In the genomic region with DNA sequence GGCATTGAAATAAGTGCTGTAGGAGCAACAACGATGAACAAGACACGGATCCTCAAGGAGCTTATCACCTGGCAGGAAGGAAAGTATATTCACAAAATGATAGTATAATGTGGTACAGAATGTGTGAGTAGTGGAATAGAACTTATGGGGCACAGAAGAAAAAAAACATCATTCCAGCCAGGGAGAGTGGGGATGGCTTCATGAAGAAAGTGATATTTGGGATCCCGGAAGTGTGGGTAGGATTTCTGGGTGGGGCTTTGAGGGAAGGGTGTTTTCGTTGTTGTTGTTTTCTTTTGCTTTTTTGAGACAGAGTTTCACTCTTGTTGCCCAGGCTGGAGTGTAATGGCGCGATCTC, we compare ENCODE assay signal across 32 cellular contexts.
DNase-seq lines count a peak whose midpoint lies in the region; ATAC-seq, FAIRE-seq and TF ChIP-seq lines count a peak whose summit lies in the region.
"Had no signal": no experiment of that assay in that cellular context is flagged by ENCODE, and none has a peak within 500 bp of the region (broad histone marks: within the 10 kb centered on the region; RNA-seq: fewer than 3 reads in every experiment).

No MANE protein-coding gene starts in this region.

- in situ Hi-C loops in gastrocnemius medialis (cut with MboI; ENCODE audit: low sequenced_read_pairs in 4 of 4) = no loop called here

- no peaks in the 10 kb centered on the region for H3K79me1 ChIP-seq in H1 (ENCODE audit: low read depth, low read length)

- H3K9me3 ChIP-seq in H1 (ENCODE audit: insufficient read depth in 2 of 2, low read depth in 1 of 2, low read length in 1 of 2) (no peaks in the 10 kb centered on the region), gastrocnemius medialis (no peaks in the 10 kb centered on the region)
- H3K9me3 ChIP-seq: BE2C, MG63, neutrophil had no signal

- DNase-seq in RWPE1 (ENCODE audit: low spot score) = no peak
- DNase-seq in H1 (ENCODE audit: low read depth in 1 of 2, low spot score in 2 of 2) = peak in 1 of 2 experiments; percentile 16
- no peak for DNase-seq in gastrocnemius medialis
- no peak for DNase-seq in left colon
- DNase-seq in T-helper 9 cell = no peak
- no peak for DNase-seq in T1000 (lab: John Stamatoyannopoulos, UW)
- DNase-seq: activated CD4-positive, alpha-beta T cell treated with anti-CD3 and anti-CD28 coated beads for 4 hours; amygdala; BE2C; effector CD4-positive, alpha-beta T cell; glutamatergic neuron; H7; KG1; midbrain; naive thymus-derived CD4-positive, alpha-beta T cell; NCI-H1105; NCI-H187; NCI-H2171; NCI-H82; stimulated activated naive CD4-positive, alpha-beta T cell treated with Interleukin-2 at 50 U/mL for 16 hours had no signal

- H2AK5ac ChIP-seq in H1 (ENCODE audit: low read depth, low read length) = no peak overlapping the region

- no peaks in the 10 kb centered on the region for H3K27me3 ChIP-seq in ACC112 (ENCODE audit: insufficient read depth, low read length)
- H3K27me3 ChIP-seq in H1 (replicated peaks in 1 of 4; ENCODE audit: control insufficient read depth in 3 of 4, extremely low read depth in 1 of 4, insufficient read depth in 3 of 4, low read length in 3 of 4) = no peaks in the 10 kb centered on the region
- H3K27me3 ChIP-seq in gastrocnemius medialis = no peaks in the 10 kb centered on the region
- H3K27me3 ChIP-seq: BE2C, MG63 had no signal

- intact Hi-C loops in gastrocnemius medialis (cut with DNase I; ENCODE audit: low total_unique reads) = loop anchor here (2.0 kb wide), 1 partner anchor 22 kb away; no protein-coding TSS in a partner anchor
- intact Hi-C loops in left colon (cut with DNase I, micrococcal nuclease) = no loop called here

- H3K4me3 ChIP-seq in ACC112 (ENCODE audit: low read depth, low read length) (peak overlapping the region; percentile 25; the same call in 1 of the 2 replicates), H1 (ENCODE audit: extremely low read depth in 1 of 4, insufficient read depth in 2 of 4, low read depth in 3 of 4, low read length in 4 of 4) (no peak overlapping the region), gastrocnemius medialis (peak overlapping the region in 1 of 4 donors; percentile 5)
- H3K4me3 ChIP-seq: MG63 had no signal

- no peak overlapping the region for H3K4ac ChIP-seq in H1 (replicated peaks; ENCODE audit: insufficient read length, low read depth, low read length)

- no peak for TF ChIP-seq POLR2A in H1 (IDR thresholded peaks at IDR 0.05; ENCODE audit: control extremely low read depth in 1 of 2, low read depth in 2 of 2, low read length in 2 of 2)
- TF ChIP-seq POLR2A in gastrocnemius medialis (IDR thresholded peaks at IDR 0.05) = no peak

- H2BK12ac ChIP-seq in H1 (ENCODE audit: low read depth, low read length) = no peak overlapping the region

- WGBS in H1 (ENCODE audit: extremely low coverage in 1 of 2, insufficient coverage in 1 of 2, insufficient read length in 1 of 2, insufficient replicate concordance in 2 of 2, low coverage in 1 of 2, low lambda C conversion rate in 2 of 2, missing lambda C conversion rate in 1 of 2), 2 experiments = 86% methylated on average over 6 of the region's 6 CpGs; no CpG with 5 or more reads in 1 of the 2 experiments

- H2AFZ ChIP-seq in ACC112 (ENCODE audit: low read length, unreplicated experiment) = no peak overlapping the region
- H2AFZ ChIP-seq in H1 (ENCODE audit: low read length) = peak overlapping the region; percentile 7; the same call in 1 of the 2 replicates

- CTCF ChIA-PET in RWPE1 (lab: Yijun Ruan, JAX) (no interaction called here), H1 (lab: Charles Lee; ENCODE audit: partially characterized antibody) (interaction anchor here (0.8 to 1.3 kb wide), 3 partner anchors 23 to 1881 kb away, joined by 3 to 4 read pairs (median 3); no protein-coding TSS in a partner anchor)

- H3K23ac ChIP-seq in H1 (ENCODE audit: insufficient read length) = no peak overlapping the region

- H3K36me3 ChIP-seq in ACC112 (ENCODE audit: insufficient read depth, low read length) = no peaks in the 10 kb centered on the region
- no peaks in the 10 kb centered on the region for H3K36me3 ChIP-seq in H1 (ENCODE audit: control insufficient read depth in 2 of 4, insufficient read depth in 4 of 4, low read length in 3 of 4)
- no peaks in the 10 kb centered on the region for H3K36me3 ChIP-seq in gastrocnemius medialis
- H3K36me3 ChIP-seq: BE2C, MG63, neutrophil had no signal

- H3K14ac ChIP-seq in H1 (ENCODE audit: insufficient read length) = no peak overlapping the region

- no peak for TF ChIP-seq CTCF in RWPE1 (conservative IDR thresholded peaks at IDR 0.05; ENCODE audit: low read depth)
- no peak for TF ChIP-seq CTCF in H1 (IDR thresholded peaks at IDR 0.05; ENCODE audit: control extremely low read depth in 1 of 3, insufficient read depth in 1 of 3, low read depth in 1 of 3, low read length in 3 of 3)
- TF ChIP-seq CTCF in gastrocnemius medialis (IDR thresholded peaks at IDR 0.05 in 4 of 5, conservative IDR thresholded peaks at IDR 0.05 in 1 of 5) = no peak

- H2BK15ac ChIP-seq in H1 (ENCODE audit: low read length) = no peak overlapping the region

- H2BK5ac ChIP-seq in H1 (ENCODE audit: low read depth, low read length) = no peak overlapping the region

- H3K9ac ChIP-seq in H1 (replicated peaks in 1 of 4; ENCODE audit: extremely low read depth in 1 of 4, low read depth in 3 of 4, low read length in 3 of 4) = no peak overlapping the region

- no peak overlapping the region for H3K27ac Mint-ChIP-seq in stimulated activated memory B cell treated with anti-CD40 and anti-IgM and Interleukin-4, amounts not matched to agents 10 μg/mL and 1 μg/mL and 100 μg/mL, for 72 hours
- H3K27ac Mint-ChIP-seq: activated naive CD4-positive, alpha-beta T cell treated with anti-CD3 and anti-CD28 coated beads, Interleukin-2, amount 50 U/mL, for 24 hours; activated T-helper 17 cell treated with anti-CD3 and anti-CD28 coated beads, Interleukin-2, amount 50 U/mL, for 72 hours; T-helper 2 cell treated with Interferon-gamma antibody and Interleukin-4, amounts not matched to agents 5 μg/mL and 100 μg/mL, for 36 hours had no signal

- peak in 1 of 2 donors; percentile 5 for ATAC-seq in gastrocnemius medialis
- no peak for ATAC-seq in left colon
- no peak for ATAC-seq in stimulated activated memory B cell treated with anti-CD40 and anti-IgM and Interleukin-4, amounts not matched to agents 10 μg/mL and 1 μg/mL and 100 μg/mL, for 72 hours
- ATAC-seq: activated T-helper 17 cell treated with anti-CD3 and anti-CD28 coated beads, Interleukin-2, amount 50 U/mL, for 72 hours; naive thymus-derived CD4-positive, alpha-beta T cell had no signal

- no peaks in the 10 kb centered on the region for H3K27me3 Mint-ChIP-seq in stimulated activated memory B cell treated with anti-CD40 and anti-IgM and Interleukin-4, amounts not matched to agents 10 μg/mL and 1 μg/mL and 100 μg/mL, for 72 hours
- H3K27me3 Mint-ChIP-seq: activated naive CD4-positive, alpha-beta T cell treated with anti-CD3 and anti-CD28 coated beads, Interleukin-2, amount 50 U/mL, for 24 hours; activated T-helper 17 cell treated with anti-CD3 and anti-CD28 coated beads, Interleukin-2, amount 50 U/mL, for 72 hours had no signal

- TF ChIP-seq EP300 in H1 (IDR thresholded peaks at IDR 0.05; ENCODE audit: borderline replicate concordance in 1 of 2, low read depth in 2 of 2, low read length in 2 of 2) = no peak

- H3K4me1 Mint-ChIP-seq in stimulated activated memory B cell treated with anti-CD40 and anti-IgM and Interleukin-4, amounts not matched to agents 10 μg/mL and 1 μg/mL and 100 μg/mL, for 72 hours = no peaks in the 10 kb centered on the region
- H3K4me1 Mint-ChIP-seq: activated naive CD4-positive, alpha-beta T cell treated with anti-CD3 and anti-CD28 coated beads, Interleukin-2, amount 50 U/mL, for 24 hours; activated T-helper 17 cell treated with anti-CD3 and anti-CD28 coated beads, Interleukin-2, amount 50 U/mL, for 72 hours; naive thymus-derived CD4-positive, alpha-beta T cell had no signal

- H3K4me2 ChIP-seq in H1 (ENCODE audit: insufficient read depth in 1 of 2, low read depth in 2 of 2, low read length in 2 of 2) = no peak overlapping the region

- no peak overlapping the region for H2BK120ac ChIP-seq in H1 (replicated peaks; ENCODE audit: low read depth, low read length)

- H4K5ac ChIP-seq in H1 (ENCODE audit: insufficient read length, low read depth, low read length) = no peak overlapping the region

- H3K27ac ChIP-seq in ACC112 (ENCODE audit: low read depth, low read length) (peak overlapping the region; percentile 88), RWPE1 (peak overlapping the region; percentile 83), H1 (ENCODE audit: low read depth, low read length) (no peak overlapping the region), gastrocnemius medialis (peak overlapping the region; percentile 80 to 91 (median 85))
- H3K27ac ChIP-seq: HL-60, neutrophil had no signal

- no peak for FAIRE-seq in H1 (lab: Jason Lieb, UNC)
- FAIRE-seq: colon, GM18507, GM19239, islet of Langerhans had no signal

- no peaks in the 10 kb centered on the region for H3K36me3 Mint-ChIP-seq in stimulated activated memory B cell treated with anti-CD40 and anti-IgM and Interleukin-4, amounts not matched to agents 10 μg/mL and 1 μg/mL and 100 μg/mL, for 72 hours
- H3K36me3 Mint-ChIP-seq: activated naive CD4-positive, alpha-beta T cell treated with anti-CD3 and anti-CD28 coated beads, Interleukin-2, amount 50 U/mL, for 24 hours; naive thymus-derived CD4-positive, alpha-beta T cell had no signal

- H3K4me3 Mint-ChIP-seq in stimulated activated memory B cell treated with anti-CD40 and anti-IgM and Interleukin-4, amounts not matched to agents 10 μg/mL and 1 μg/mL and 100 μg/mL, for 72 hours = no peak overlapping the region
- H3K4me3 Mint-ChIP-seq: activated naive CD4-positive, alpha-beta T cell treated with anti-CD3 and anti-CD28 coated beads, Interleukin-2, amount 50 U/mL, for 24 hours; activated T-helper 17 cell treated with anti-CD3 and anti-CD28 coated beads, Interleukin-2, amount 50 U/mL, for 72 hours; naive thymus-derived CD4-positive, alpha-beta T cell; T-helper 2 cell treated with Interferon-gamma antibody and Interleukin-4, amounts not matched to agents 5 μg/mL and 100 μg/mL, for 36 hours had no signal

- H3K4me1 ChIP-seq in ACC112 (ENCODE audit: control insufficient read depth, insufficient read depth, low read length, unreplicated experiment) (peaks cover 23% of the 10 kb centered on the region), H1 (replicated peaks in 1 of 4; ENCODE audit: control insufficient read depth in 3 of 4, insufficient read depth in 4 of 4, low read length in 3 of 4) (no peaks in the 10 kb centered on the region), gastrocnemius medialis (peaks cover 15 to 26% of the 10 kb centered on the region in 2 donors)
- H3K4me1 ChIP-seq: BE2C had no signal

- H4K20me1 ChIP-seq in H1 (replicated peaks in 1 of 2; ENCODE audit: control insufficient read depth in 1 of 2, insufficient read depth in 2 of 2, low read length in 2 of 2) = no peaks in the 10 kb centered on the region

- H3K9me3 Mint-ChIP-seq in stimulated activated memory B cell treated with anti-CD40 and anti-IgM and Interleukin-4, amounts not matched to agents 10 μg/mL and 1 μg/mL and 100 μg/mL, for 72 hours = no peaks in the 10 kb centered on the region
- H3K9me3 Mint-ChIP-seq: activated naive CD4-positive, alpha-beta T cell treated with anti-CD3 and anti-CD28 coated beads, Interleukin-2, amount 50 U/mL, for 24 hours; activated T-helper 17 cell treated with anti-CD3 and anti-CD28 coated beads, Interleukin-2, amount 50 U/mL, for 72 hours; naive thymus-derived CD4-positive, alpha-beta T cell; T-helper 2 cell treated with Interferon-gamma antibody and Interleukin-4, amounts not matched to agents 5 μg/mL and 100 μg/mL, for 36 hours had no signal

- H3K79me2 ChIP-seq in ACC112 (ENCODE audit: control insufficient read depth, insufficient read depth, low read length, unreplicated experiment) = no peaks in the 10 kb centered on the region
- no peaks in the 10 kb centered on the region for H3K79me2 ChIP-seq in H1 (ENCODE audit: control insufficient read depth in 1 of 2, insufficient read depth in 2 of 2, low read length in 2 of 2)

- H3K23me2 ChIP-seq in H1 (ENCODE audit: low read depth, low read length) = no peaks in the 10 kb centered on the region

- no peak overlapping the region for H4K91ac ChIP-seq in H1 (replicated peaks; ENCODE audit: insufficient read length, low read length)

- no peak overlapping the region for H3K18ac ChIP-seq in H1 (ENCODE audit: extremely low read depth, low read length)

- no peak overlapping the region for H3K56ac ChIP-seq in H1 (replicated peaks; ENCODE audit: insufficient read length, low read depth, low read length)

- no peak for TF ChIP-seq RAD21 in H1 (IDR thresholded peaks at IDR 0.05 in 1 of 2, conservative IDR thresholded peaks at IDR 0.05 in 1 of 2; ENCODE audit: low read depth in 2 of 2, low read length in 2 of 2)

- H4K8ac ChIP-seq in H1 (ENCODE audit: extremely low read depth, insufficient read depth, low read length) = no peak overlapping the region

- POLR2A ChIA-PET in RWPE1 (lab: Yijun Ruan, JAX; ENCODE audit: low non-redundant PET) = no interaction called here
- POLR2A ChIA-PET in H1 (lab: Charles Lee; ENCODE audit: partially characterized antibody) = interaction anchor here (1.1 kb wide), 1 partner anchor 25 kb away, joined by 3 read pairs; no protein-coding TSS in a partner anchor

- no peak overlapping the region for H2BK20ac ChIP-seq in H1 (ENCODE audit: low read length)
